In genomic region chr1:65253800-65254319, GRCh38 we compare ENCODE assay signal across 8 cellular contexts. TPM values are rescaled to one million over a fixed set of nuclear protein-coding genes. Genes with fewer than 3 reads are reported as not detected.
DNase-seq lines count a peak whose midpoint lies in the region; ATAC-seq and TF ChIP-seq lines count a peak whose summit lies in the region.

No MANE protein-coding gene starts in this region.

- H3K27ac ChIP-seq in adrenal gland: peak overlapping the region in 3 of 5 donors; percentile 56 to 79 (median 71)
- H3K27ac ChIP-seq in left lung: no peak overlapping the region
- H3K27ac ChIP-seq in tibial nerve: peak overlapping the region in 3 of 4 donors; percentile 40 to 80 (median 62)

- H3K4me3 ChIP-seq in adrenal gland: peak overlapping the region in 2 of 4 donors; percentile 64 to 90
- H3K4me3 ChIP-seq in left lung: peak overlapping the region; percentile 76 to 84
- H3K4me3 ChIP-seq in tibial nerve: peak overlapping the region; percentile 37 to 80 (median 54)

- TF ChIP-seq EP300 in tibial nerve (IDR thresholded peaks at IDR 0.05): no peak

- H3K36me3 ChIP-seq in adrenal gland (replicated peaks in 1 of 2) (no peaks in the 10 kb centered on the region), left lung (no peaks in the 10 kb centered on the region), tibial nerve (no peaks in the 10 kb centered on the region)

- H3K27me3 ChIP-seq in adrenal gland (no peaks in the 10 kb centered on the region), left lung (peaks cover 0 to 15% of the 10 kb centered on the region in 2 donors), tibial nerve (no peaks in the 10 kb centered on the region)

- DNase-seq in A172 (ENCODE audit: low spot score): peak; percentile 16
- DNase-seq in adrenal gland: no peak
- DNase-seq in left lung: no peak
- no peak for DNase-seq in tibial nerve (ENCODE audit: low spot score in 2 of 2)
- no peak for DNase-seq in cerebellar nuclear complex (lab: John Stamatoyannopoulos, UW)
- no peak for DNase-seq in NCI-H748 (lab: John Stamatoyannopoulos, UW; ENCODE audit: unreplicated experiment)

- peaks cover 5 to 26% of the 10 kb centered on the region in 2 donors for H3K4me1 ChIP-seq in adrenal gland (replicated peaks in 1 of 2)
- H3K4me1 ChIP-seq in left lung: peaks cover 5 to 18% of the 10 kb centered on the region in 2 donors
- H3K4me1 ChIP-seq in tibial nerve: peaks cover 0 to 19% (median 8%) of the 10 kb centered on the region in 4 donors

- no peaks in the 10 kb centered on the region for H3K9me3 ChIP-seq in adrenal gland (replicated peaks in 1 of 3)
- no peaks in the 10 kb centered on the region for H3K9me3 ChIP-seq in left lung
- H3K9me3 ChIP-seq in tibial nerve: no peaks in the 10 kb centered on the region

- intact Hi-C loops in adrenal gland (cut with DNase I): loop anchor here in 1 of 2 donors (10.0 kb wide), 1 partner anchor 171 kb away; the partner anchor contains the start of genes LEPR and LEPROT
- intact Hi-C loops in left lung (cut with DNase I): no loop called here

- no peak for TF ChIP-seq POLR2A in adrenal gland (IDR thresholded peaks at IDR 0.05)
- no peak for TF ChIP-seq POLR2A in tibial nerve (IDR thresholded peaks at IDR 0.05)

- 3 to 5% (median 4%) methylated on average over 13 to 15 of the region's 15 CpGs for WGBS in adrenal gland, 4 donors
- WGBS in tibial nerve, 2 donors: 6 to 7% methylated on average over 14 to 15 of the region's 15 CpGs

- peak; percentile 32 for ATAC-seq in GM18870 (IDR thresholded peaks at IDR 0.05; ENCODE audit: unreplicated experiment)
- peak; percentile 35 for ATAC-seq in HG03378 (IDR thresholded peaks at IDR 0.05; ENCODE audit: unreplicated experiment)
- ATAC-seq in left lung: peak; percentile 11

- TF ChIP-seq CTCF in adrenal gland (IDR thresholded peaks at IDR 0.05) (no peak), left lung (IDR thresholded peaks at IDR 0.05) (no peak), tibial nerve (IDR thresholded peaks at IDR 0.05) (no peak)

RNA-seq across cellular contexts. Expression of gene DNAJC6, which starts 55.5 kb away (rescaled TPM):
- 2.2 and 3.5 TPM in 2 replicates for total RNA-seq in A172 (2014; rRNA removed; shearing (Covaris generic))
- total RNA-seq in adrenal gland (10 to 100 TPM in 6 of 8 donors, 1 to 10 TPM in 2; 7.5 to 23.7 (median 13.2) TPM), left lung (1 to 10 TPM; 3.8 to 4.6 TPM), tibial nerve (10 to 100 TPM; 11.4 to 19.2 (median 16.9) TPM)
- polyA plus RNA-seq in adrenal gland: 10 to 100 TPM in 1 of 3 donors, 1 to 10 TPM in 2; 1.5 to 27.0 (median 2.7) TPM

Comparison
In these comparisons a context has a peak if more than half of its experiments do, and no peak if none do; other contexts are left out.
1. H3K27ac ChIP-seq: peak in adrenal gland (3 of 5) and tibial nerve (3 of 4); none in left lung (0 of 2).
2. Peak in every context shown above with its lines, with median percentiles within 50 percentile points of each other: ATAC-seq.